11 cellular contexts compared by ENCODE assay signal in the genomic region with DNA sequence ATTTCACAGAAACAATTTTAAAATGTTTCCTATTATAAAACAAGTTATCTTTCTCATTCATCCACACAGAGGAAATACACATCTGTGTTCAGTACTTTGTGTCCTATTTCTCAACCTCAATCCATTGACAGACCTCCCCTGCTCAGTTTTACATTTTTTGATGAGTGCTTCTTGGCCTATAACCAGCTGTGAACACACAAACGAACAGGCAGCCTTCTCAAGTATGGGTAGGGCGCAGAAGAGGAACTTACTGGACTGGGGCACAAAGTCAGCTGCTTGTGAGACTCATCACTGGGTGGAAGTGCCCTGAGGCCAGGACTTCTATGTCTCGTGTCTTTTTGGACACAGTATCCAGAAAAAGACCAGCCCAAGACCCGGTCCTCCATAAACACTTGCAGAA. TPM values are rescaled to one million over a fixed set of nuclear protein-coding genes. Genes with fewer than 3 reads are reported as not detected.
A peak's percentile ranks its signal among the peaks of the same experiment; 100 is the strongest.
DNase-seq lines count a peak whose midpoint lies in the region; ATAC-seq and TF ChIP-seq lines count a peak whose summit lies in the region.
"Had no signal": no experiment of that assay in that cellular context is flagged by ENCODE, and none has a peak within 500 bp of the region (broad histone marks: within the 10 kb centered on the region; RNA-seq: fewer than 3 reads in every experiment).

No MANE protein-coding gene starts in this region.

- H3K4me1 ChIP-seq in spleen: peaks cover 14 to 77% (median 37%) of the 10 kb centered on the region in 6 donors

- ATAC-seq in GM18867 (IDR thresholded peaks at IDR 0.05; ENCODE audit: unreplicated experiment) (no peak), HG02759 (IDR thresholded peaks at IDR 0.05; ENCODE audit: unreplicated experiment) (no peak)
- ATAC-seq: esophagus mucosa had no signal

- peaks cover 0 to 35% (median 5%) of the 10 kb centered on the region in 7 donors for H3K27me3 ChIP-seq in spleen (replicated peaks in 1 of 7)
- H3K27me3 ChIP-seq in WERI-Rb-1 (ENCODE audit: insufficient read depth, low read depth, severe bottlenecking): no peaks in the 10 kb centered on the region

- in situ Hi-C loops in KBM-7 (cut with MboI; ENCODE audit: low pct_unique_long_range_greater_than_20kb, low sequenced_read_pairs): no loop called here

- intact Hi-C loops in spleen (cut with DNase I; ENCODE audit: low total_unique reads): no loop called here

- H3K36me3 ChIP-seq in spleen (no peaks in the 10 kb centered on the region), WERI-Rb-1 (no peaks in the 10 kb centered on the region)

- TF ChIP-seq POLR2A in spleen (IDR thresholded peaks at IDR 0.05): no peak

- H3K4me3 ChIP-seq in spleen (no peak overlapping the region), WERI-Rb-1 (ENCODE audit: low read depth, low read length) (no peak overlapping the region)

- TF ChIP-seq CTCF in spleen (IDR thresholded peaks at IDR 0.05 in 8 of 11, conservative IDR thresholded peaks at IDR 0.05 in 3 of 11) (no peak), WERI-Rb-1 (IDR thresholded peaks at IDR 0.05; ENCODE audit: low read depth, low read length) (no peak)

- H3K9me3 ChIP-seq in spleen (no peaks in the 10 kb centered on the region), WERI-Rb-1 (ENCODE audit: severe bottlenecking) (no peaks in the 10 kb centered on the region)

- H3K27ac ChIP-seq in spleen: peak overlapping the region in 6 of 8 donors; percentile 9 to 91 (median 32)
- no peak overlapping the region for H3K27ac ChIP-seq in WERI-Rb-1

- DNase-seq in KBM-7: peak; percentile 56
- peak; percentile 41 for DNase-seq in activated CD8-positive, alpha-beta memory T cell treated with anti-CD3 and anti-CD28 coated beads, Interleukin-2, amount 50 U/mL, for 48 hours
- DNase-seq in foreskin melanocyte: peak; percentile 83
- DNase-seq in spleen: no peak
- DNase-seq in WERI-Rb-1: no peak
- no peak for DNase-seq in stimulated activated naive CD4-positive, alpha-beta T cell treated with Interleukin-2 at 50 U/mL for 16 hours (lab: John Stamatoyannopoulos, UW)
- DNase-seq: DMS79 treated with DMSO at 0.1 percent for 48 hours; stimulated activated CD4-positive, alpha-beta T cell treated with anti-CD3 and anti-CD28 coated beads, Interleukin-2, amount 100 ng/mL, for 48 hours had no signal

- 36 to 44% (median 42%) methylated on average over 4 of the region's 4 CpGs for WGBS in spleen, 5 donors

RNA-seq across cellular contexts. Expression of a gene that starts 2.8 kb away (rescaled TPM):
- 100 to 1,000 TPM in 2 of 7 donors, 10 to 100 TPM in 5; 45.9 to 123 (median 71.0) TPM for total RNA-seq in spleen
- polyA plus RNA-seq in spleen: 10 to 100 TPM in 1 of 3 donors, 1 to 10 TPM in 2; 7.6 to 26.3 (median 8.7) TPM

RNA-seq across cellular contexts. Expression of a gene that starts 37.8 kb away (rescaled TPM):
- total RNA-seq in spleen: 1 to 10 TPM; 2.2 to 6.9 (median 5.4) TPM
- polyA plus RNA-seq in spleen: under 1 TPM; 0.23 to 0.38 (median 0.26) TPM

Comparison
In these comparisons a context has a peak if more than half of its experiments do, and no peak if none do; other contexts are left out.
1. DNase-seq: peak in KBM-7 (single experiment), activated CD8-positive, alpha-beta memory T cell treated with anti-CD3 and anti-CD28 coated beads, Interleukin-2, amount 50 U/mL, for 48 hours (single experiment) and foreskin melanocyte (single experiment); none in spleen (single experiment), WERI-Rb-1 (single experiment) and stimulated activated naive CD4-positive, alpha-beta T cell treated with Interleukin-2 at 50 U/mL for 16 hours (single experiment).